In the genomic region with DNA sequence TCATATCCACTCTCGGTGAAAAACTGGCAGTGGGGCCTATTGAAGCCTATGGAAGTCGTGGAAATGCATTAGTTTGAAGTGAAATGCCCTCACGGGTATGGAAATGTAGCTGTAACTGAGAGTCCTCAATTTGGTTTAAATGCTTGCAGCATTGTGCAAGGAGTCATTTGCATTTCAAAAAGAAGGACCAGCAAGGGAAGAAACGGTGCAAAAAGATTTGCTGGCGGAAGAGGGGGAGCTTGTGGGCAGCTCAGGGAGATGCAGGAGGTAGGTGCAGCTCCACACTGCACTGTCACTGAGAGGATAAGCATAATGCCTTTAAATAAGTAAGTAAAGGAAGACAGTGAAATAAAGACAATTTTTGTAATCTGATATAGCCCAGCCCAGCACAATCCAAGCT, we compare ENCODE assay signal across 26 cellular contexts.
"Had no signal": no experiment of that assay in that cellular context is flagged by ENCODE, and none has a peak within 500 bp of the region (broad histone marks: within the 10 kb centered on the region; RNA-seq: fewer than 3 reads in every experiment).

No MANE protein-coding gene starts in this region.

- H3K36me3 ChIP-seq: gastroesophageal sphincter, left lung, neutrophil, pancreas, right atrium auricular region, spleen, WERI-Rb-1 had no signal

- H3K27me3 ChIP-seq: gastroesophageal sphincter, left lung, neutrophil, right atrium auricular region, spleen, testis had no signal

- H3K27ac ChIP-seq: coronary artery, left lung, neutrophil, pancreas, psoas muscle, right atrium auricular region, spleen, testis, WERI-Rb-1 had no signal

- H3K36me3 Mint-ChIP-seq: activated naive CD8-positive, alpha-beta T cell had no signal

- H3K4me3 Mint-ChIP-seq: activated naive CD8-positive, alpha-beta T cell; activated T-cell treated with anti-CD3 and anti-CD28 coated beads, Interleukin-2, amount 50 U/mL, for 4 hours; endodermal cell; naive thymus-derived CD4-positive, alpha-beta T cell had no signal

- H3K27ac Mint-ChIP-seq: activated naive CD8-positive, alpha-beta T cell; activated T-helper 2 cell treated with anti-CD3 and anti-CD28 coated beads, Interferon-gamma antibody, Interleukin-2, Interleukin-4, amounts not matched to agents 10 μg/mL and 5 μg/mL and 100 μg/mL, durations not matched to agents 14 hours and 24 hours and 36 hours; endodermal cell; naive thymus-derived CD4-positive, alpha-beta T cell had no signal

- H3K4me1 ChIP-seq: left lung, pancreas, psoas muscle, right atrium auricular region, spleen, testis had no signal

- H3K4me1 Mint-ChIP-seq: endodermal cell had no signal

- ATAC-seq: activated T-cell treated with anti-CD3 and anti-CD28 coated beads, Interleukin-2, amount 50 U/mL, for 4 hours; gastroesophageal sphincter; left lung; naive thymus-derived CD4-positive, alpha-beta T cell; pancreas; psoas muscle had no signal

- H3K4me3 ChIP-seq: coronary artery, gastroesophageal sphincter, left lung, lung, pancreas, psoas muscle, right atrium auricular region, spleen, testis had no signal

- DNase-seq: activated CD8-positive, alpha-beta memory T cell treated with anti-CD3 and anti-CD28 coated beads, Interleukin-2, amount 50 U/mL, for 48 hours; activated naive CD4-positive, alpha-beta T cell; activated T-cell treated with anti-CD3 and anti-CD28 coated beads, Interleukin-2, amount 50 U/mL, for 4 hours; cerebellar nuclear complex; endodermal cell; head of caudate nucleus; hypothalamus; kidney glomerular epithelial cell; left lung; naive thymus-derived CD4-positive, alpha-beta T cell; pancreas; psoas muscle; spleen; stimulated activated CD4-positive, alpha-beta T cell treated with anti-CD3 and anti-CD28 coated beads, Interleukin-4, amount 100 ng/mL, for 1 hour; stimulated activated naive CD4-positive, alpha-beta T cell; T-helper 1 cell; testis; trophoblast cell; WERI-Rb-1 had no signal

- H3K9me3 ChIP-seq: gastroesophageal sphincter, left lung, neutrophil, pancreas, testis had no signal

- H3K27me3 Mint-ChIP-seq: activated naive CD8-positive, alpha-beta T cell; naive thymus-derived CD4-positive, alpha-beta T cell had no signal
